9 cellular contexts compared by ENCODE assay signal in the genomic region with DNA sequence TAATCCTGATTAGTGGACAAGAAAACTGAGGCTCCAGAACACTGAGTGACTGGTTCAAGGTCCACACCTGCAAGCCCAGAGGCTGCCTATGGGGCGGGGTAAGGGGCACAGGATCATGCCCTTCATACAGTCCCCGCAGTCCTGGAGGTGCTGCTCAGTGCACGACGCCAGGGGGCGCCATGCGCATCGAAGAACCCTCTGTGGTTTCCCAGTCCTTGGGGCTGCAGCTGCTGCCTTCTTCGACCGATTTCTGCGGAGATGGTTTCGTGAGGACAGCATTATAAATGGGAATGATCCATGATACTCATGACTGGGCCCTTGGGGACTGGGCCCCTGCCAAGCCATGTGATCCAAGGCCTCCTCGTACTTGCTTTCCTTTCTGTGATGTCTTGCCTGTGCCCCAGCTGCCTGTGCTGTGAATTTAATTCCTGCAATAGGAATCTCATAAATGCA. TPM values are rescaled to one million over a fixed set of nuclear protein-coding genes. Genes with fewer than 3 reads are reported as not detected.
DNase-seq lines count a peak whose midpoint lies in the region; ATAC-seq and TF ChIP-seq lines count a peak whose summit lies in the region.
"Had no signal": no experiment of that assay in that cellular context is flagged by ENCODE, and none has a peak within 500 bp of the region (broad histone marks: within the 10 kb centered on the region; RNA-seq: fewer than 3 reads in every experiment).

No MANE protein-coding gene starts in this region.

- no peak for TF ChIP-seq POLR2A in breast epithelium (IDR thresholded peaks at IDR 0.05)

- no peaks in the 10 kb centered on the region for H3F3A ChIP-seq in smooth muscle cell (ENCODE audit: low read depth)

- DNase-seq in NCI-H2227 (lab: John Stamatoyannopoulos, UW; ENCODE audit: unreplicated experiment) (peak; percentile 77), NCI-H2227 treated with DMSO at 0.1 percent for 48 hours (lab: John Stamatoyannopoulos, UW) (no peak), NCI-H1105 (lab: John Stamatoyannopoulos, UW) (peak; percentile 74), T follicular helper cell (ENCODE audit: low read depth) (peak; percentile 3), breast epithelium (ENCODE audit: low spot score in 2 of 2) (peak; percentile 81 to 89), iris pigment epithelial cell (ENCODE audit: low read depth) (peak; percentile 69), smooth muscle cell (lab: John Stamatoyannopoulos, UW; ENCODE audit: unreplicated experiment) (peak; percentile 61)

- H3K79me2 ChIP-seq in smooth muscle cell (ENCODE audit: low read depth), result no peaks in the 10 kb centered on the region

- no peak overlapping the region for H3K4me2 ChIP-seq in smooth muscle cell

- peak overlapping the region; percentile 30 to 51 for H3K27ac ChIP-seq in breast epithelium
- H3K27ac ChIP-seq in smooth muscle cell (ENCODE audit: low read depth), result no peak overlapping the region

- no peak overlapping the region for H2AFZ ChIP-seq in smooth muscle cell (ENCODE audit: low read depth)

- no peaks in the 10 kb centered on the region for H3K4me1 ChIP-seq in breast epithelium
- H3K4me1 ChIP-seq in smooth muscle cell (ENCODE audit: low read depth), result no peaks in the 10 kb centered on the region

- H3K27me3 ChIP-seq in breast epithelium (no peaks in the 10 kb centered on the region), smooth muscle cell (ENCODE audit: low read depth) (no peaks in the 10 kb centered on the region)

- H3K36me3 ChIP-seq in breast epithelium (no peaks in the 10 kb centered on the region), smooth muscle cell (ENCODE audit: low read depth) (no peaks in the 10 kb centered on the region)

- 6% methylated on average over 12 of the region's 12 CpGs for WGBS in smooth muscle cell (ENCODE audit: low lambda C conversion rate)

- no peaks in the 10 kb centered on the region for H4K20me1 ChIP-seq in smooth muscle cell (ENCODE audit: low read depth)

- ATAC-seq in HG02852 (IDR thresholded peaks at IDR 0.05; ENCODE audit: unreplicated experiment), result no peak

- H3K9ac ChIP-seq in smooth muscle cell (ENCODE audit: low read depth), result no peak overlapping the region

- intact Hi-C loops in breast epithelium (cut with DNase I; ENCODE audit: low total_unique reads), result loop anchor here (5.0 kb wide), 1 partner anchor 105 kb away; no protein-coding TSS in a partner anchor

- no peak overlapping the region for H3K4me3 ChIP-seq in breast epithelium
- H3K4me3 ChIP-seq in smooth muscle cell, result no peak overlapping the region

- no peaks in the 10 kb centered on the region for H3K9me3 ChIP-seq in breast epithelium
- no peaks in the 10 kb centered on the region for H3K9me3 ChIP-seq in smooth muscle cell (replicated peaks; ENCODE audit: low read depth)

- TF ChIP-seq CTCF in breast epithelium (IDR thresholded peaks at IDR 0.05) (peak; percentile 88 to 92 (median 91)), smooth muscle cell (IDR thresholded peaks at IDR 0.05; ENCODE audit: borderline replicate concordance, insufficient read depth, poor library complexity, severe bottlenecking) (peak; percentile 94)

RNA-seq across cellular contexts. Expression of a gene that starts 37.1 kb away (rescaled TPM):
- total RNA-seq in breast epithelium, result 10 to 100 TPM; 36.7 to 51.4 (median 49.8) TPM
- total RNA-seq in smooth muscle cell, result 6.6 and 9.1 TPM in 2 replicates
- polyA plus RNA-seq in smooth muscle cell, result 12.0 and 13.7 TPM in 2 replicates
- polyA plus RNA-seq: CD4-positive, alpha-beta memory T cell had no signal
